8 cellular contexts compared by ENCODE assay signal in the genomic region with DNA sequence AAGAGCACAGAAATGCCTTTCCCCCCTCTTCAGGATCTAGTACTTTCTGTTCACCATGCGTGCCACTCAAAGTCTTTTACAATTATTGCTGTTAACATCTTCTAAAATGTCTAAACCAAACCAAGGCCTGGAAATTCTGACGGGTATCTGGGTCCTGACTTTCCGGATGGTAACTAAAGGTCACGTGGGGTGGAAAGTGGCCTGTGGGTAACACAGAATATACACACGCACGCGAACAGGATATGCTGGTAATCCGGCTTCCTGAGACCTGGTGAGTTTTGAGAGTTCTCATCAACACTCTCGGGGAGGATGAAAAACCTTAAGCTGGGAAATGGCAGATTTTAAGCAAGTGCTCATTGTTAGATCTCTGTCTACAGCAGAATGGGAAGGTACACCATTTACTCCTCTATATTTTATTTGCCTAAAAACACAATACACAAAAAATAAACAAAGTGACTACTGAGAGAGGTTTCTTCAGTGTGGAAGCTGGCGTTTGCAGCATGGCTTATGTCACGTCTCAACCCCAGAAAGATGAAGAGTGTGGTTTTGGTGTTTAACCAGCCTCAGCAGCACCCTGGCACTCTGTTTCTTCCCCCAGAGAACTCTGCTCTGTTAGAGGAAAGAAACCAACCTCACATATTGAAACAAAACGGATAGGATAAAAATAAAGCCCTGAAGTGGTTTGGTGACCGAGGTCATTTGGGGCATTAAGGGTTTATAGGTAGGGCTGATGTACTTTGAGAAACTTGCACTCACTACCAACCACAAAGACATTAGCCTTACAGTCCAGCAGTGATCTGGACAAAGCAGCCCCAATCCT. TPM values are rescaled to one million over a fixed set of nuclear protein-coding genes. Genes with fewer than 3 reads are reported as not detected.
DNase-seq lines count a peak whose midpoint lies in the region; ATAC-seq and TF ChIP-seq lines count a peak whose summit lies in the region.

No MANE protein-coding gene starts in this region.

- H3K4me3 Mint-ChIP-seq in activated CD8-positive, alpha-beta T cell treated with anti-CD3 and anti-CD28 coated beads, Interleukin-2, amount 10 ng/mL, durations not matched to agents 7 days and 5 days = peak overlapping the region; percentile 74

- CTCF ChIA-PET in activated CD8-positive, alpha-beta T cell treated with anti-CD3 and anti-CD28 coated beads, Interleukin-2, amount 10 ng/mL, durations not matched to agents 7 days and 5 days (lab: Charles Lee) = interaction anchor here (1.2 to 12.2 kb wide), 9 partner anchors 8 to 210 kb away, joined by 3 to 145 read pairs (median 17); partner anchors contain the start of gene HIC1

- no peak for TF ChIP-seq CTCF in upper lobe of left lung (IDR thresholded peaks at IDR 0.05)

- H3K4me1 ChIP-seq in upper lobe of left lung = peaks cover 7 to 20% (median 14%) of the 10 kb centered on the region in 4 donors

- WGBS in upper lobe of left lung, 2 donors = 47 to 61% methylated on average over 13 of the region's 13 CpGs

- H3K4me1 Mint-ChIP-seq in activated CD8-positive, alpha-beta T cell treated with anti-CD3 and anti-CD28 coated beads, Interleukin-2, amount 10 ng/mL, durations not matched to agents 7 days and 5 days (ENCODE audit: low read depth) = peaks cover 88% of the 10 kb centered on the region

- peaks cover 68% of the 10 kb centered on the region for H3K36me3 Mint-ChIP-seq in activated CD8-positive, alpha-beta T cell treated with anti-CD3 and anti-CD28 coated beads, Interleukin-2, amount 10 ng/mL, durations not matched to agents 7 days and 5 days (ENCODE audit: low read depth)

- no peaks in the 10 kb centered on the region for H3K27me3 ChIP-seq in upper lobe of left lung

- no peak overlapping the region for H3K4me3 ChIP-seq in upper lobe of left lung

- POLR2A ChIA-PET in activated CD8-positive, alpha-beta T cell treated with anti-CD3 and anti-CD28 coated beads, Interleukin-2, amount 10 ng/mL, durations not matched to agents 7 days and 5 days (lab: Charles Lee) = interaction anchor here (1.0 to 6.9 kb wide), 13 partner anchors 9 to 212 kb away, joined by 3 to 97 read pairs (median 4); partner anchors contain the start of genes HIC1, SMG6 and SRR

- no peaks in the 10 kb centered on the region for H3K9me3 ChIP-seq in upper lobe of left lung

- ATAC-seq in HG03342 (IDR thresholded peaks at IDR 0.05; ENCODE audit: unreplicated experiment) (peak; percentile 65), upper lobe of left lung (ENCODE audit: low FRiP score in 2 of 2) (peak in 1 of 2 donors; percentile 55), HG03095 (IDR thresholded peaks at IDR 0.05; ENCODE audit: unreplicated experiment) (no peak)
- peak; percentile 82 for ATAC-seq in activated CD8-positive, alpha-beta T cell treated with anti-CD3 and anti-CD28 coated beads, Interleukin-2, amount 10 ng/mL, durations not matched to agents 7 days and 5 days

- peak; percentile 96 for DNase-seq in activated CD8-positive, alpha-beta T cell treated with anti-CD3 and anti-CD28 coated beads, Interleukin-2, amount 10 ng/mL, durations not matched to agents 7 days and 5 days
- DNase-seq in lung microvascular endothelial cell (ENCODE audit: low read depth in 2 of 2) (peak; percentile 93 to 96), upper lobe of left lung (peak in 1 of 2 donors; percentile 49), NCI-H345 treated with DMSO at 0.1 percent for 48 hours (lab: John Stamatoyannopoulos, UW; ENCODE audit: unreplicated experiment) (no peak), A172 (ENCODE audit: low spot score) (no peak)

- no peaks in the 10 kb centered on the region for H3K27me3 Mint-ChIP-seq in activated CD8-positive, alpha-beta T cell treated with anti-CD3 and anti-CD28 coated beads, Interleukin-2, amount 10 ng/mL, durations not matched to agents 7 days and 5 days (ENCODE audit: low read depth)

- TF ChIP-seq POLR2A in GM19193 (IDR thresholded peaks at IDR 0.05; ENCODE audit: extremely low read depth, insufficient read depth, insufficient read length) (peak; percentile 13), upper lobe of left lung (IDR thresholded peaks at IDR 0.05) (peak in 1 of 4 donors; percentile 15)

- H3K27ac Mint-ChIP-seq in activated CD8-positive, alpha-beta T cell treated with anti-CD3 and anti-CD28 coated beads, Interleukin-2, amount 10 ng/mL, durations not matched to agents 7 days and 5 days = peak overlapping the region; percentile 99

- H3K36me3 ChIP-seq in upper lobe of left lung = peaks cover 0 to 19% (median 1%) of the 10 kb centered on the region in 4 donors

- no peak for TF ChIP-seq EP300 in upper lobe of left lung (IDR thresholded peaks at IDR 0.05)

- no peaks in the 10 kb centered on the region for H3K9me3 Mint-ChIP-seq in activated CD8-positive, alpha-beta T cell treated with anti-CD3 and anti-CD28 coated beads, Interleukin-2, amount 10 ng/mL, durations not matched to agents 7 days and 5 days (ENCODE audit: insufficient read depth)

- peak overlapping the region; percentile 21 to 58 (median 47) for H3K27ac ChIP-seq in upper lobe of left lung

RNA-seq across cellular contexts. Expression of gene SMG6, which starts 37.3 kb away (rescaled TPM):
- 10 to 100 TPM; 49.8 to 55.9 TPM for total RNA-seq in activated CD8-positive, alpha-beta T cell treated with anti-CD3 and anti-CD28 coated beads, Interleukin-2, amount 10 ng/mL, durations not matched to agents 7 days and 5 days
- 19.6 and 23.8 TPM in 2 replicates for total RNA-seq in lung microvascular endothelial cell
- total RNA-seq in upper lobe of left lung = 100 to 1,000 TPM in 1 of 6 donors, 10 to 100 TPM in 5; 29.9 to 126 (median 30.5) TPM
- 15.1 and 21.4 TPM in 2 replicates for total RNA-seq in A172 (2014; rRNA removed; shearing (Covaris generic))

RNA-seq across cellular contexts. Expression of gene SRR, which starts 37.5 kb away (rescaled TPM):
- 10 to 100 TPM; 18.7 to 23.1 TPM for total RNA-seq in activated CD8-positive, alpha-beta T cell treated with anti-CD3 and anti-CD28 coated beads, Interleukin-2, amount 10 ng/mL, durations not matched to agents 7 days and 5 days
- 7.9 and 9.4 TPM in 2 replicates for total RNA-seq in lung microvascular endothelial cell
- total RNA-seq in upper lobe of left lung = 10 to 100 TPM in 2 of 6 donors, 1 to 10 TPM in 4; 5.9 to 13.0 (median 8.5) TPM
- total RNA-seq in A172 (2014; rRNA removed; shearing (Covaris generic)) = 13.6 and 41.2 TPM in 2 replicates

Comparison
In these comparisons a context has a peak if more than half of its experiments do, and no peak if none do; other contexts are left out.
1. DNase-seq: peak in activated CD8-positive, alpha-beta T cell treated with anti-CD3 and anti-CD28 coated beads, Interleukin-2, amount 10 ng/mL, durations not matched to agents 7 days and 5 days (single experiment) and lung microvascular endothelial cell (2 of 2); none in NCI-H345 treated with DMSO at 0.1 percent for 48 hours (single experiment) and A172 (single experiment).